In the genomic region with DNA sequence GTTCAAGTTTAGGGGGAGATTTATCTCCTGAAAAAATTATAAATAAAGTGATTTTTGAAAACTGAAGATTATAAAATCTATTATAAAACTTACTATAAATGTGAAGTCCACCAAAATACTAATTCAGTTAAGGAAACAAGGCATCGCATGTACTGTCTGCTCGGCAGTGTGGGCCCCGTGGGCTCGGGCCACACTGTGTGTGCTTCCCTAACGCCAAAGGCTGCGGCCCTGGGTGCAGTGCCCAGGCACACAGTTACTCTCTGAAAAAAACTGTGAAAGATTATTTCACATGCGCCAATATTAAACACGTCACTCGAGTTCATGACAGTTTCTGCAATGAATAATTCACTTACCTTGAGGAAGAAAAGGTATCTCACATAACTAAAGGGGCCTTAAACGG, we compare ENCODE assay signal across 15 cellular contexts. TPM values are rescaled to one million over a fixed set of nuclear protein-coding genes. Genes with fewer than 3 reads are reported as not detected.
A peak's percentile ranks its signal among the peaks of the same experiment; 100 is the strongest.
DNase-seq lines count a peak whose midpoint lies in the region; ATAC-seq and TF ChIP-seq lines count a peak whose summit lies in the region.
"Had no signal": no experiment of that assay in that cellular context is flagged by ENCODE, and none has a peak within 500 bp of the region (broad histone marks: within the 10 kb centered on the region; RNA-seq: fewer than 3 reads in every experiment).

No MANE protein-coding gene starts in this region.

- POLR2A ChIA-PET in MCF 10A (lab: Yijun Ruan, JAX), result no interaction called here
- POLR2A ChIA-PET in WTC11 (lab: Charles Lee), result no interaction called here

- TF ChIP-seq EP300 in esophagus muscularis mucosa (IDR thresholded peaks at IDR 0.05), result no peak

- H3K27ac ChIP-seq in breast epithelium (no peak overlapping the region), esophagus muscularis mucosa (replicated peaks in 1 of 4) (peak overlapping the region in 3 of 4 donors; percentile 67 to 73 (median 68)), aorta (ENCODE audit: low read depth in 1 of 2, low read length in 2 of 2) (no peak overlapping the region)
- H3K27ac ChIP-seq: parathyroid adenoma had no signal

- TF ChIP-seq POLR2A in breast epithelium (IDR thresholded peaks at IDR 0.05), result no peak
- no peak for TF ChIP-seq POLR2A in esophagus muscularis mucosa (IDR thresholded peaks at IDR 0.05; ENCODE audit: low read depth)

- H3K27ac Mint-ChIP-seq in MCF 10A (ENCODE audit: low read depth, unreplicated experiment) (peak overlapping the region; percentile 31), WTC11 (peak overlapping the region; percentile 18)
- peak overlapping the region; percentile 70 to 93 for H3K27ac Mint-ChIP-seq in stimulated activated naive CD8-positive, alpha-beta T cell treated with anti-CD3 and anti-CD28 coated beads, Interleukin-15, amount 100 ng/mL, for 72 hours

- H3K36me3 ChIP-seq in breast epithelium (peaks cover 4% of the 10 kb centered on the region), esophagus muscularis mucosa (peaks cover 32 to 82% (median 73%) of the 10 kb centered on the region in 4 donors), aorta (ENCODE audit: control insufficient read depth in 1 of 2, insufficient read depth in 2 of 2, low read length in 1 of 2) (peaks cover 0 to 5% of the 10 kb centered on the region in 2 donors)

- 87% methylated on average over 10 of the region's 10 CpGs for WGBS in esophagus muscularis mucosa
- WGBS in aorta, 2 donors, result 92 to 93% methylated on average over 10 of the region's 10 CpGs

- H3K4me1 Mint-ChIP-seq in MCF 10A (ENCODE audit: insufficient read depth, unreplicated experiment), result peaks cover 11% of the 10 kb centered on the region
- peaks cover 18% of the 10 kb centered on the region for H3K4me1 Mint-ChIP-seq in WTC11
- H3K4me1 Mint-ChIP-seq in stimulated activated naive CD8-positive, alpha-beta T cell treated with anti-CD3 and anti-CD28 coated beads, Interleukin-15, amount 100 ng/mL, for 72 hours, result peaks cover 58% of the 10 kb centered on the region

- intact Hi-C loops in MCF 10A (cut with micrococcal nuclease), result no loop called here
- intact Hi-C loops in breast epithelium (cut with DNase I; ENCODE audit: low total_unique reads), result no loop called here
- intact Hi-C loops in esophagus muscularis mucosa (cut with DNase I), result no loop called here
- intact Hi-C loops in aorta (cut with DNase I), result no loop called here

- CTCF ChIA-PET in MCF 10A (lab: Yijun Ruan, JAX), result interaction anchor here (0.7 kb wide), 1 partner anchor 243 kb away, joined by 3 read pairs; no protein-coding TSS in a partner anchor
- CTCF ChIA-PET in WTC11 (lab: Charles Lee), result no interaction called here

- H3K4me1 ChIP-seq in breast epithelium (peaks cover 13 to 16% of the 10 kb centered on the region in 2 donors), esophagus muscularis mucosa (peaks cover 61 to 90% (median 79%) of the 10 kb centered on the region in 4 donors), aorta (ENCODE audit: control insufficient read depth in 1 of 2, insufficient read depth in 2 of 2, low read length in 2 of 2) (no peaks in the 10 kb centered on the region)

- H3K9me3 Mint-ChIP-seq in MCF 10A (ENCODE audit: unreplicated experiment) (no peaks in the 10 kb centered on the region), WTC11 (no peaks in the 10 kb centered on the region)
- H3K9me3 Mint-ChIP-seq in stimulated activated naive CD8-positive, alpha-beta T cell treated with anti-CD3 and anti-CD28 coated beads, Interleukin-15, amount 100 ng/mL, for 72 hours, result no peaks in the 10 kb centered on the region

- H3K27me3 Mint-ChIP-seq in MCF 10A (ENCODE audit: insufficient read depth, unreplicated experiment) (no peaks in the 10 kb centered on the region), WTC11 (ENCODE audit: low read depth) (no peaks in the 10 kb centered on the region)
- H3K27me3 Mint-ChIP-seq in stimulated activated naive CD8-positive, alpha-beta T cell treated with anti-CD3 and anti-CD28 coated beads, Interleukin-15, amount 100 ng/mL, for 72 hours, result no peaks in the 10 kb centered on the region

- no peak for TF ChIP-seq CTCF in MCF 10A (IDR thresholded peaks at IDR 0.05; ENCODE audit: unreplicated experiment)
- no peak for TF ChIP-seq CTCF in breast epithelium (IDR thresholded peaks at IDR 0.05)
- TF ChIP-seq CTCF in WTC11 (IDR thresholded peaks at IDR 0.05), result no peak
- no peak for TF ChIP-seq CTCF in esophagus muscularis mucosa (IDR thresholded peaks at IDR 0.05)

- H3K27me3 ChIP-seq in breast epithelium (no peaks in the 10 kb centered on the region), esophagus muscularis mucosa (no peaks in the 10 kb centered on the region), aorta (ENCODE audit: control insufficient read depth in 1 of 2, insufficient read depth in 2 of 2, low read length in 1 of 2) (no peaks in the 10 kb centered on the region)

- H3K4me3 ChIP-seq in breast epithelium (no peak overlapping the region), esophagus muscularis mucosa (no peak overlapping the region), aorta (ENCODE audit: low read length in 2 of 2) (no peak overlapping the region)
- H3K4me3 ChIP-seq: mucosa of descending colon had no signal

- no peaks in the 10 kb centered on the region for H3K9me3 ChIP-seq in breast epithelium
- H3K9me3 ChIP-seq in esophagus muscularis mucosa, result no peaks in the 10 kb centered on the region
- H3K9me3 ChIP-seq in aorta (ENCODE audit: control insufficient read depth, low read length), result no peaks in the 10 kb centered on the region
- H3K9me3 ChIP-seq: mucosa of descending colon had no signal

- H3K4me3 Mint-ChIP-seq in MCF 10A (ENCODE audit: unreplicated experiment) (no peak overlapping the region), WTC11 (no peak overlapping the region)
- peak overlapping the region in 1 of 2 donors; percentile 9 for H3K4me3 Mint-ChIP-seq in stimulated activated naive CD8-positive, alpha-beta T cell treated with anti-CD3 and anti-CD28 coated beads, Interleukin-15, amount 100 ng/mL, for 72 hours

- BruUV-seq in MCF 10A (replicated peaks; lab: Mats Ljungman, UMichigan), result no TSS peak

- peaks cover 77% of the 10 kb centered on the region for H3K36me3 Mint-ChIP-seq in MCF 10A (ENCODE audit: insufficient read depth, unreplicated experiment)
- H3K36me3 Mint-ChIP-seq in WTC11, result peaks cover 43% of the 10 kb centered on the region

- DNase-seq in MCF 10A (ENCODE audit: unreplicated experiment) (no peak), breast epithelium (ENCODE audit: low spot score in 2 of 2) (no peak), WTC11 (ENCODE audit: low spot score) (no peak), esophagus muscularis mucosa (ENCODE audit: extremely low spot score) (no peak), NCI-H128 (lab: John Stamatoyannopoulos, UW; ENCODE audit: unreplicated experiment) (no peak), aorta (no peak), NCI-H2029 treated with DMSO at 0.1 percent for 48 hours (lab: John Stamatoyannopoulos, UW) (no peak)
- DNase-seq in stimulated activated naive CD8-positive, alpha-beta T cell treated with anti-CD3 and anti-CD28 coated beads, Interleukin-15, amount 100 ng/mL, for 72 hours, result no peak
- DNase-seq: DMS53, NCI-H2171 treated with DMSO at 0.1 percent for 48 hours, RPMI8226, SW 1271 had no signal

- ATAC-seq in WTC11, result no peak
- ATAC-seq in stimulated activated naive CD8-positive, alpha-beta T cell treated with anti-CD3 and anti-CD28 coated beads, Interleukin-15, amount 100 ng/mL, for 72 hours, result no peak
- ATAC-seq in aorta (ENCODE audit: low FRiP score), result no peak
- ATAC-seq: activated CD4-positive, CD25-positive, alpha-beta regulatory T cell treated with anti-CD3 and anti-CD28 coated beads, Interleukin-2, amount 50 U/mL, for 24 hours had no signal

TF ChIP-seq in WTC11, 78 proteins besides CTCF, POLR2A, EP300 and RAD21 (continues in another document):
- TF ChIP-seq GRHL2 (CRISPR knock-in tag; IDR thresholded peaks at IDR 0.05; ENCODE audit: insufficient replicate concordance, severe bottlenecking), result no peak
- no peak for TF ChIP-seq ZNF671 (CRISPR knock-in tag; IDR thresholded peaks at IDR 0.05)
- no peak for TF ChIP-seq ZNF416 (CRISPR knock-in tag; IDR thresholded peaks at IDR 0.05)
- no peak for TF ChIP-seq ZNF396 (CRISPR knock-in tag; IDR thresholded peaks at IDR 0.05; ENCODE audit: borderline replicate concordance)
- TF ChIP-seq, protein P1, sequence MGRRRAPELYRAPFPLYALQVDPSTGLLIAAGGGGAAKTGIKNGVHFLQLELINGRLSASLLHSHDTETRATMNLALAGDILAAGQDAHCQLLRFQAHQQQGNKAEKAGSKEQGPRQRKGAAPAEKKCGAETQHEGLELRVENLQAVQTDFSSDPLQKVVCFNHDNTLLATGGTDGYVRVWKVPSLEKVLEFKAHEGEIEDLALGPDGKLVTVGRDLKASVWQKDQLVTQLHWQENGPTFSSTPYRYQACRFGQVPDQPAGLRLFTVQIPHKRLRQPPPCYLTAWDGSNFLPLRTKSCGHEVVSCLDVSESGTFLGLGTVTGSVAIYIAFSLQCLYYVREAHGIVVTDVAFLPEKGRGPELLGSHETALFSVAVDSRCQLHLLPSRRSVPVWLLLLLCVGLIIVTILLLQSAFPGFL (CRISPR knock-in tag; IDR thresholded peaks at IDR 0.05; ENCODE audit: borderline replicate concordance), result no peak
- TF ChIP-seq TEAD4 (CRISPR knock-in tag; IDR thresholded peaks at IDR 0.05), result no peak
- TF ChIP-seq, protein P2, sequence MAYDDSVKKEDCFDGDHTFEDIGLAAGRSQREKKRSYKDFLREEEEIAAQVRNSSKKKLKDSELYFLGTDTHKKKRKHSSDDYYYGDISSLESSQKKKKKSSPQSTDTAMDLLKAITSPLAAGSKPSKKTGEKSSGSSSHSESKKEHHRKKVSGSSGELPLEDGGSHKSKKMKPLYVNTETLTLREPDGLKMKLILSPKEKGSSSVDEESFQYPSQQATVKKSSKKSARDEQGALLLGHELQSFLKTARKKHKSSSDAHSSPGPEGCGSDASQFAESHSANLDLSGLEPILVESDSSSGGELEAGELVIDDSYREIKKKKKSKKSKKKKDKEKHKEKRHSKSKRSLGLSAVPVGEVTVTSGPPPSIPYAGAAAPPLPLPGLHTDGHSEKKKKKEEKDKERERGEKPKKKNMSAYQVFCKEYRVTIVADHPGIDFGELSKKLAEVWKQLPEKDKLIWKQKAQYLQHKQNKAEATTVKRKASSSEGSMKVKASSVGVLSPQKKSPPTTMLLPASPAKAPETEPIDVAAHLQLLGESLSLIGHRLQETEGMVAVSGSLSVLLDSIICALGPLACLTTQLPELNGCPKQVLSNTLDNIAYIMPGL (CRISPR knock-in tag; IDR thresholded peaks at IDR 0.05), result no peak
- no peak for TF ChIP-seq EMX1 (CRISPR knock-in tag; IDR thresholded peaks at IDR 0.05)

RNA-seq across cellular contexts. Expression of a gene that starts 39.8 kb away (rescaled TPM):
- 40.7 and 48.1 TPM in 2 replicates for total RNA-seq in MCF 10A (2022)
- 10 to 100 TPM; 33.4 to 35.1 (median 34.1) TPM for total RNA-seq in breast epithelium
- 36.4 to 37.9 TPM (median 36.6 TPM) in 3 replicates for total RNA-seq in WTC11 (2021)
- 10 to 100 TPM; 36.5 to 54.1 (median 51.4) TPM for total RNA-seq in esophagus muscularis mucosa
- total RNA-seq in aorta, result 10 to 100 TPM; 26.7 to 32.2 TPM
- 10 to 100 TPM in 1 of 2 donors, 1 to 10 TPM in 1; 7.6 to 21.6 TPM for polyA plus RNA-seq in aorta

Comparison
In these comparisons a context has a peak if more than half of its experiments do, and no peak if none do; other contexts are left out.
1. H3K27ac Mint-ChIP-seq: peak in every context shown above with its lines; median percentile 82 in stimulated activated naive CD8-positive, alpha-beta T cell treated with anti-CD3 and anti-CD28 coated beads, Interleukin-15, amount 100 ng/mL, for 72 hours; 31 in MCF 10A; 18 in WTC11.
2. H3K27ac ChIP-seq: peak in esophagus muscularis mucosa (3 of 4); none in breast epithelium (0 of 2) and aorta (0 of 2).